In the genomic region with DNA sequence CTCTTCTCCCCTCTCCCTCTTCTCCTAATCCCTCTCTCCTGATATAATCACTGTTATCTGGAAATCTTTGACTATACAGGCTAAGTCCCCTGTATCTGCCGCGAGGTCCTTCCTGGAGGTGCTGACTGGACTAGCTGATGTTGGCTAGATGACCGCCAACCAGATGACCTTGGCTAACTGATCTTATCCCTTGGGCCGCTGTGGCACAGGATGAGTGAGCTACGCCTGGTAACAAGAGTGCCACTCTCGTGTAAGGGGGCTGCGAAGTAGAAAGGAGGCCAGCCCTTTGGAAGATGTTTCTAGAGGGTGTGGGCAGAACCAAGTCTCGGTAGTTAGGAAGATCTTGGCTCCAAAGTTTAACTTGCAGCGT, we compare ENCODE assay signal across 8 cellular contexts. TPM values are rescaled to one million over a fixed set of nuclear protein-coding genes. Genes with fewer than 3 reads are reported as not detected.
DNase-seq lines count a peak whose midpoint lies in the region; ATAC-seq and TF ChIP-seq lines count a peak whose summit lies in the region.

No MANE protein-coding gene starts in this region.

- peak overlapping the region; percentile 90 for H3K4me3 ChIP-seq in coronary artery
- peak overlapping the region; percentile 94 for H3K4me3 ChIP-seq in naive thymus-derived CD4-positive, alpha-beta T cell (ENCODE audit: low read length)

- peaks cover 0 to 8% (median 0%) of the 10 kb centered on the region in 3 experiments for H3K9me3 ChIP-seq in naive thymus-derived CD4-positive, alpha-beta T cell (ENCODE audit: control insufficient read depth in 2 of 3, low read length in 3 of 3)

- peaks cover 25 to 43% (median 38%) of the 10 kb centered on the region in 7 donors for H3K4me1 Mint-ChIP-seq in naive thymus-derived CD4-positive, alpha-beta T cell

- H3K36me3 Mint-ChIP-seq in naive thymus-derived CD4-positive, alpha-beta T cell, result peaks cover 18 to 27% (median 25%) of the 10 kb centered on the region in 5 donors

- POLR2A ChIA-PET in naive thymus-derived CD4-positive, alpha-beta T cell (lab: Charles Lee), result no interaction called here

- peaks cover 0 to 6% (median 0%) of the 10 kb centered on the region in 3 experiments for H3K36me3 ChIP-seq in naive thymus-derived CD4-positive, alpha-beta T cell (ENCODE audit: control insufficient read depth in 2 of 3, insufficient read depth in 3 of 3, low read length in 3 of 3)

- TF ChIP-seq CTCF in coronary artery (IDR thresholded peaks at IDR 0.05), result no peak

- DNase-seq in NCI-H2171 treated with DMSO at 0.1 percent for 48 hours (lab: John Stamatoyannopoulos, UW), result peak; percentile 22
- DNase-seq in NCI-H2171 (lab: John Stamatoyannopoulos, UW), result no peak
- DNase-seq in NCI-H748 (lab: John Stamatoyannopoulos, UW; ENCODE audit: unreplicated experiment), result peak; percentile 58
- DNase-seq in coronary artery (ENCODE audit: low spot score), result no peak
- no peak for DNase-seq in naive thymus-derived CD4-positive, alpha-beta T cell
- DNase-seq in NCI-H128 (lab: John Stamatoyannopoulos, UW; ENCODE audit: unreplicated experiment), result no peak
- DNase-seq in NCI-H345 treated with DMSO at 0.1 percent for 48 hours (lab: John Stamatoyannopoulos, UW; ENCODE audit: unreplicated experiment), result no peak

- intact Hi-C loops in naive thymus-derived CD4-positive, alpha-beta T cell (cut with micrococcal nuclease), result loop anchor here (1.0 to 10.0 kb wide), 12 partner anchors 24 to 1578 kb away; a partner anchor contains a TSS

- H3K27ac ChIP-seq in coronary artery, result peak overlapping the region in 1 of 2 donors; percentile 80
- H3K27ac ChIP-seq in naive thymus-derived CD4-positive, alpha-beta T cell (ENCODE audit: low read depth, low read length), result peak overlapping the region; percentile 65

- CTCF ChIA-PET in naive thymus-derived CD4-positive, alpha-beta T cell (lab: Charles Lee), result no interaction called here

- ATAC-seq in HG02571 (IDR thresholded peaks at IDR 0.05; ENCODE audit: unreplicated experiment), result peak; percentile 32
- ATAC-seq in naive thymus-derived CD4-positive, alpha-beta T cell, result peak; percentile 19

- peak overlapping the region; percentile 86 to 92 (median 89) for H3K4me3 Mint-ChIP-seq in naive thymus-derived CD4-positive, alpha-beta T cell

- H3K27ac Mint-ChIP-seq in naive thymus-derived CD4-positive, alpha-beta T cell, result peak overlapping the region; percentile 48 to 91 (median 77)

- H3K27me3 Mint-ChIP-seq in naive thymus-derived CD4-positive, alpha-beta T cell, result peaks cover 3 to 11% (median 8%) of the 10 kb centered on the region in 5 donors

- H3K4me1 ChIP-seq in naive thymus-derived CD4-positive, alpha-beta T cell (ENCODE audit: control insufficient read depth in 2 of 2, insufficient read depth in 2 of 2, low read length in 2 of 2), result peaks cover 0 to 18% of the 10 kb centered on the region in 2 donors

- no peaks in the 10 kb centered on the region for H3K27me3 ChIP-seq in naive thymus-derived CD4-positive, alpha-beta T cell (ENCODE audit: control insufficient read depth in 2 of 2, insufficient read depth in 2 of 2, low read length in 2 of 2)

- H3K9me3 Mint-ChIP-seq in naive thymus-derived CD4-positive, alpha-beta T cell, result peaks cover 0 to 12% (median 11%) of the 10 kb centered on the region in 11 donors

RNA-seq across cellular contexts. Expression of a gene that starts 0.3 kb away (rescaled TPM):
- 10 to 100 TPM; 34.6 to 56.6 (median 49.4) TPM for total RNA-seq in naive thymus-derived CD4-positive, alpha-beta T cell
- 10 to 100 TPM; 39.5 to 41.4 TPM for polyA plus RNA-seq in naive thymus-derived CD4-positive, alpha-beta T cell

Comparison
In these comparisons a context has a peak if more than half of its experiments do, and no peak if none do; other contexts are left out.
1. DNase-seq: peak in NCI-H2171 treated with DMSO at 0.1 percent for 48 hours (single experiment) and NCI-H748 (single experiment); none in NCI-H2171 (single experiment), coronary artery (single experiment), naive thymus-derived CD4-positive, alpha-beta T cell (0 of 9), NCI-H128 (single experiment) and NCI-H345 treated with DMSO at 0.1 percent for 48 hours (single experiment).